1 cellular context compared by ENCODE assay signal in genomic region chr12:6345319-6346071, GRCh38.
TF ChIP-seq lines count a peak whose summit lies in the region.

No MANE protein-coding gene starts in this region.

TF ChIP-seq in HepG2, 621 proteins besides CTCF, POLR2A, EP300 and RAD21 (continues in another document):
- 0 out of 2 replicates have a peak, but pooled peaks have one; percentile 13 for TF ChIP-seq MED1 (CRISPR knock-in tag; IDR thresholded peaks at IDR 0.05)
- TF ChIP-seq ZNF224 (CRISPR knock-in tag; IDR thresholded peaks at IDR 0.05): no peak
- no peak for TF ChIP-seq MBD4 (IDR thresholded peaks at IDR 0.05; ENCODE audit: borderline replicate concordance, low read length)
- peak; percentile 26; the same call in 1 of the 2 replicates for TF ChIP-seq BHLHE40 (IDR thresholded peaks at IDR 0.05; ENCODE audit: low read length)
- peak; percentile 44; the same call in 1 of the 2 replicates for TF ChIP-seq RXRB (CRISPR knock-in tag; IDR thresholded peaks at IDR 0.05; ENCODE audit: borderline replicate concordance)
- TF ChIP-seq ZNF644 (CRISPR knock-in tag; IDR thresholded peaks at IDR 0.05; ENCODE audit: low read depth): no peak
- TF ChIP-seq HNRNPL (IDR thresholded peaks at IDR 0.05; ENCODE audit: low read depth, low read length): no peak
- no peak for TF ChIP-seq CBX5 (CRISPR knock-in tag; IDR thresholded peaks at IDR 0.05; ENCODE audit: borderline replicate concordance)
- no peak for TF ChIP-seq PHF8 (CRISPR knock-in tag; IDR thresholded peaks at IDR 0.05)
- no peak for TF ChIP-seq ZSCAN31 (CRISPR knock-in tag; IDR thresholded peaks at IDR 0.05; ENCODE audit: low read depth)
- no peak for TF ChIP-seq EEA1 (CRISPR knock-in tag; IDR thresholded peaks at IDR 0.05; ENCODE audit: borderline replicate concordance)
- TF ChIP-seq SRF (IDR thresholded peaks at IDR 0.05; ENCODE audit: low read depth, low read length): no peak
- no peak for TF ChIP-seq HMGXB4 (CRISPR knock-in tag; IDR thresholded peaks at IDR 0.05; ENCODE audit: borderline replicate concordance in 1 of 2, low read depth in 1 of 2)
- TF ChIP-seq GLMP (CRISPR knock-in tag; IDR thresholded peaks at IDR 0.05; ENCODE audit: borderline replicate concordance): no peak
- TF ChIP-seq ZNF563 (CRISPR knock-in tag; IDR thresholded peaks at IDR 0.05): no peak
- TF ChIP-seq TCF7 (IDR thresholded peaks at IDR 0.05; ENCODE audit: low read depth): no peak
- TF ChIP-seq ZBTB7A (CRISPR knock-in tag; IDR thresholded peaks at IDR 0.05): no peak
- TF ChIP-seq MEF2D (CRISPR knock-in tag; IDR thresholded peaks at IDR 0.05): no peak
- TF ChIP-seq HMG20A (CRISPR knock-in tag; IDR thresholded peaks at IDR 0.05; ENCODE audit: borderline replicate concordance): no peak
- TF ChIP-seq SIN3A (IDR thresholded peaks at IDR 0.05; ENCODE audit: borderline replicate concordance, low read depth, low read length): no peak
- TF ChIP-seq FLYWCH1 (CRISPR knock-in tag; IDR thresholded peaks at IDR 0.05): no peak
- TF ChIP-seq FOSL1 (CRISPR knock-in tag; IDR thresholded peaks at IDR 0.05; ENCODE audit: borderline replicate concordance): peak; percentile 40; the same call in 1 of the 2 replicates
- TF ChIP-seq RNF2 (conservative IDR thresholded peaks at IDR 0.05; ENCODE audit: low read depth): no peak
- no peak for TF ChIP-seq DR1 (CRISPR knock-in tag; IDR thresholded peaks at IDR 0.05)
- no peak for TF ChIP-seq SALL1 (CRISPR knock-in tag; IDR thresholded peaks at IDR 0.05)
- TF ChIP-seq RNF219 (CRISPR knock-in tag; IDR thresholded peaks at IDR 0.05): no peak
- no peak for TF ChIP-seq ZNF597 (CRISPR knock-in tag; IDR thresholded peaks at IDR 0.05)
- TF ChIP-seq ZNF136 (CRISPR knock-in tag; IDR thresholded peaks at IDR 0.05; ENCODE audit: low read depth): no peak
- no peak for TF ChIP-seq MXD3 (CRISPR knock-in tag; IDR thresholded peaks at IDR 0.05)
- TF ChIP-seq ZBTB21 (CRISPR knock-in tag; IDR thresholded peaks at IDR 0.05): no peak
- TF ChIP-seq ZNF367 (CRISPR knock-in tag; IDR thresholded peaks at IDR 0.05; ENCODE audit: borderline replicate concordance): no peak
- TF ChIP-seq TFE3 (CRISPR knock-in tag; IDR thresholded peaks at IDR 0.05): no peak
- TF ChIP-seq ATF7 (IDR thresholded peaks at IDR 0.05): peak; percentile 59
- no peak for TF ChIP-seq ATF7 (CRISPR knock-in tag; IDR thresholded peaks at IDR 0.05)
- TF ChIP-seq MBNL3 (CRISPR knock-in tag; conservative IDR thresholded peaks at IDR 0.05): no peak
- no peak for TF ChIP-seq ZNF615 (CRISPR knock-in tag; IDR thresholded peaks at IDR 0.05; ENCODE audit: borderline replicate concordance)
- no peak for TF ChIP-seq ZFP36L1 (CRISPR knock-in tag; IDR thresholded peaks at IDR 0.05)
- no peak for TF ChIP-seq SOX5 (CRISPR knock-in tag; IDR thresholded peaks at IDR 0.05; ENCODE audit: borderline replicate concordance)
- TF ChIP-seq ARID4A (CRISPR knock-in tag; IDR thresholded peaks at IDR 0.05; ENCODE audit: borderline replicate concordance): no peak
- no peak for TF ChIP-seq ZNF543 (CRISPR knock-in tag; IDR thresholded peaks at IDR 0.05)
- TF ChIP-seq ELF1 (CRISPR knock-in tag; IDR thresholded peaks at IDR 0.05): no peak
- no peak for TF ChIP-seq POLR2AphosphoS5 (IDR thresholded peaks at IDR 0.05; ENCODE audit: low read depth, low read length)
- no peak for TF ChIP-seq ARHGAP35 (CRISPR knock-in tag; IDR thresholded peaks at IDR 0.05; ENCODE audit: borderline replicate concordance)
- no peak for TF ChIP-seq ZNF761 (CRISPR knock-in tag; conservative IDR thresholded peaks at IDR 0.05)
- TF ChIP-seq ZBTB2 (CRISPR knock-in tag; IDR thresholded peaks at IDR 0.05; ENCODE audit: low read depth): no peak
- TF ChIP-seq FUBP1 (CRISPR knock-in tag; IDR thresholded peaks at IDR 0.05; ENCODE audit: borderline replicate concordance): no peak
- no peak for TF ChIP-seq GLI4 (CRISPR knock-in tag; IDR thresholded peaks at IDR 0.05; ENCODE audit: borderline replicate concordance)
- TF ChIP-seq ZNF556 (CRISPR knock-in tag; IDR thresholded peaks at IDR 0.05; ENCODE audit: borderline replicate concordance): no peak
- no peak for TF ChIP-seq ZNF280B (CRISPR knock-in tag; IDR thresholded peaks at IDR 0.05; ENCODE audit: borderline replicate concordance)
- no peak for TF ChIP-seq ZNF138 (CRISPR knock-in tag; IDR thresholded peaks at IDR 0.05; ENCODE audit: low read depth)
